In the genomic region with DNA sequence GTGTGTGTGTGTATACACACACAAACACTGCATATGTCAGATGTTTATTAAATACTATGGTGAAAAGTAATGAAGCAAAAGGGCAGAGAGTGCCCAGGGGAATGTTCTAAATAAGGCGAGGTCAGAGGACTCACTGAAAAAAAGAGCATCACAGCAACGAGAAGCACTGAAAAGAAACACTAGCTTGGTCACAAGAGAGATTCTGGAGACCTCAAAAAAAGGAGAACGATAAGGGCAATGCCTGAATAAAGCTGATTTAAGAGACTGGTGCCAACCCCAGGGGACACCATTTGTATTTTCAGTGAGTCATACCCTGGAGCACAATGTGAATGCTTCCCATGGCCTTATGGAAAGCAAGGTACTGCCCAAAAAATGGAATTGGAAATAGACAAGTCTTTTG, we compare ENCODE assay signal across 18 cellular contexts. TPM values are rescaled to one million over a fixed set of nuclear protein-coding genes. Genes with fewer than 3 reads are reported as not detected.
DNase-seq lines count a peak whose midpoint lies in the region; ATAC-seq and TF ChIP-seq lines count a peak whose summit lies in the region.
"Had no signal": no experiment of that assay in that cellular context is flagged by ENCODE, and none has a peak within 500 bp of the region (broad histone marks: within the 10 kb centered on the region; RNA-seq: fewer than 3 reads in every experiment).

No MANE protein-coding gene starts in this region.

- H3K4me3 Mint-ChIP-seq in activated naive CD4-positive, alpha-beta T cell treated with anti-CD3 and anti-CD28 coated beads, Interleukin-2, amount 50 U/mL, for 24 hours, result peak overlapping the region; percentile 9
- no peak overlapping the region for H3K4me3 Mint-ChIP-seq in activated naive CD4-positive, alpha-beta T cell treated with anti-CD3 and anti-CD28 coated beads for 36 hours
- H3K4me3 Mint-ChIP-seq in nephron, result no peak overlapping the region
- H3K4me3 Mint-ChIP-seq: CD4-positive, alpha-beta T cell; central memory CD8-positive, alpha-beta T cell had no signal

- H3K27ac ChIP-seq in uterus, result peak overlapping the region; percentile 43 to 91
- H3K27ac ChIP-seq: pancreas had no signal

- no peak overlapping the region for H3K4me3 ChIP-seq in uterus
- H3K4me3 ChIP-seq: GM12878, pancreas had no signal

- intact Hi-C loops in activated naive CD4-positive, alpha-beta T cell treated with anti-CD3 and anti-CD28 coated beads for 36 hours (cut with micrococcal nuclease), result loop anchor here (2.0 kb wide), 1 partner anchor 75 kb away; no protein-coding TSS in a partner anchor
- intact Hi-C loops in uterus (cut with DNase I; ENCODE audit: low total_unique reads), result no loop called here

- H3K36me3 ChIP-seq in uterus, result no peaks in the 10 kb centered on the region

- no peak for TF ChIP-seq POLR2A in uterus (IDR thresholded peaks at IDR 0.05)

- H3K9me3 ChIP-seq in uterus, result no peaks in the 10 kb centered on the region
- H3K9me3 ChIP-seq: pancreas had no signal

- no peaks in the 10 kb centered on the region for H3K27me3 Mint-ChIP-seq in activated naive CD4-positive, alpha-beta T cell treated with anti-CD3 and anti-CD28 coated beads, Interleukin-2, amount 50 U/mL, for 24 hours
- H3K27me3 Mint-ChIP-seq in activated naive CD4-positive, alpha-beta T cell treated with anti-CD3 and anti-CD28 coated beads for 36 hours (ENCODE audit: low read depth), result no peaks in the 10 kb centered on the region
- H3K27me3 Mint-ChIP-seq in nephron (ENCODE audit: low read depth), result no peaks in the 10 kb centered on the region
- H3K27me3 Mint-ChIP-seq: CD4-positive, alpha-beta T cell had no signal

- peaks cover 11 to 35% of the 10 kb centered on the region in 2 donors for H3K4me1 ChIP-seq in uterus

- DNase-seq in activated naive CD4-positive, alpha-beta T cell treated with anti-CD3 and anti-CD28 coated beads for 36 hours, result no peak
- DNase-seq in fibroblast of peridontal ligament (ENCODE audit: extremely low read depth), result peak; percentile 71
- DNase-seq in uterus, result no peak
- no peak for DNase-seq in inferior parietal cortex (ENCODE audit: extremely low spot score)
- DNase-seq in EL, result no peak
- DNase-seq: 8988T; activated CD4-positive, CD25-positive, alpha-beta regulatory T cell; activated naive CD4-positive, alpha-beta T cell treated with Interleukin-2 at 50 U/mL for 16 hours; CD4-positive, alpha-beta T cell; NCI-H82; pancreas; RPMI8226; trophoblast cell had no signal

- CTCF ChIA-PET in activated naive CD4-positive, alpha-beta T cell treated with anti-CD3 and anti-CD28 coated beads for 36 hours (lab: Charles Lee), result no interaction called here

- no peak overlapping the region for H3K27ac Mint-ChIP-seq in activated naive CD4-positive, alpha-beta T cell treated with anti-CD3 and anti-CD28 coated beads, Interleukin-2, amount 50 U/mL, for 24 hours
- no peak overlapping the region for H3K27ac Mint-ChIP-seq in activated naive CD4-positive, alpha-beta T cell treated with anti-CD3 and anti-CD28 coated beads for 36 hours
- peak overlapping the region; percentile 66 to 80 (median 76) for H3K27ac Mint-ChIP-seq in nephron
- H3K27ac Mint-ChIP-seq: CD4-positive, alpha-beta T cell had no signal

- H3K27me3 ChIP-seq in uterus, result no peaks in the 10 kb centered on the region
- H3K27me3 ChIP-seq: pancreas had no signal

- peaks cover 52% of the 10 kb centered on the region for H3K4me1 Mint-ChIP-seq in activated naive CD4-positive, alpha-beta T cell treated with anti-CD3 and anti-CD28 coated beads, Interleukin-2, amount 50 U/mL, for 24 hours
- peaks cover 29% of the 10 kb centered on the region for H3K4me1 Mint-ChIP-seq in activated naive CD4-positive, alpha-beta T cell treated with anti-CD3 and anti-CD28 coated beads for 36 hours (ENCODE audit: low read depth)
- peaks cover 53% of the 10 kb centered on the region for H3K4me1 Mint-ChIP-seq in nephron

- no peak for ATAC-seq in HG03045 (IDR thresholded peaks at IDR 0.05; ENCODE audit: unreplicated experiment)
- ATAC-seq: GM12878 had no signal

- H3K36me3 Mint-ChIP-seq in activated naive CD4-positive, alpha-beta T cell treated with anti-CD3 and anti-CD28 coated beads, Interleukin-2, amount 50 U/mL, for 24 hours, result peaks cover 21% of the 10 kb centered on the region
- peaks cover 28% of the 10 kb centered on the region for H3K36me3 Mint-ChIP-seq in activated naive CD4-positive, alpha-beta T cell treated with anti-CD3 and anti-CD28 coated beads for 36 hours (ENCODE audit: low read depth)
- H3K36me3 Mint-ChIP-seq in nephron (ENCODE audit: low read depth), result peaks cover 68% of the 10 kb centered on the region

- H3K9me3 Mint-ChIP-seq in activated naive CD4-positive, alpha-beta T cell treated with anti-CD3 and anti-CD28 coated beads, Interleukin-2, amount 50 U/mL, for 24 hours, result no peaks in the 10 kb centered on the region
- no peaks in the 10 kb centered on the region for H3K9me3 Mint-ChIP-seq in activated naive CD4-positive, alpha-beta T cell treated with anti-CD3 and anti-CD28 coated beads for 36 hours
- no peaks in the 10 kb centered on the region for H3K9me3 Mint-ChIP-seq in nephron
- H3K9me3 Mint-ChIP-seq: CD4-positive, alpha-beta T cell; central memory CD8-positive, alpha-beta T cell had no signal

- no peak for TF ChIP-seq CTCF in nephron (IDR thresholded peaks at IDR 0.05; ENCODE audit: unreplicated experiment in 3 of 3)
- TF ChIP-seq CTCF in uterus (IDR thresholded peaks at IDR 0.05), result no peak

RNA-seq across cellular contexts. Expression of a gene that starts 14.5 kb away (rescaled TPM):
- 1 to 10 TPM; 3.8 to 4.1 TPM for total RNA-seq in activated naive CD4-positive, alpha-beta T cell treated with anti-CD3 and anti-CD28 coated beads for 36 hours
- total RNA-seq in uterus, result 100 to 1,000 TPM in 3 of 4 donors, 10 to 100 TPM in 1; 87.1 to 252 (median 176) TPM

Comparison
In these comparisons a context has a peak if more than half of its experiments do, and no peak if none do; other contexts are left out.
1. H3K27ac Mint-ChIP-seq: peak in nephron (3 of 3); none in activated naive CD4-positive, alpha-beta T cell treated with anti-CD3 and anti-CD28 coated beads, Interleukin-2, amount 50 U/mL, for 24 hours (single experiment) and activated naive CD4-positive, alpha-beta T cell treated with anti-CD3 and anti-CD28 coated beads for 36 hours (single experiment).
2. RNA of a gene that starts 14.5 kb away (total RNA-seq): 87.1 to 252 TPM in uterus; 3.8 to 4.1 TPM in activated naive CD4-positive, alpha-beta T cell treated with anti-CD3 and anti-CD28 coated beads for 36 hours; every median in the first group is over 10 times any median in the second.